ENCODE assay signal across 26 cellular contexts in genomic region chr5:44568519-44568918, GRCh38.
"Had no signal": no experiment of that assay in that cellular context is flagged by ENCODE, and none has a peak within 500 bp of the region (broad histone marks: within the 10 kb centered on the region; RNA-seq: fewer than 3 reads in every experiment).

No MANE protein-coding gene starts in this region.

- H3K79me2 ChIP-seq: hepatocyte had no signal

- H3K4me3 ChIP-seq: gastroesophageal sphincter, heart left ventricle, hepatocyte, left ventricle myocardium inferior, lower lobe of right lung, pancreas, right lobe of liver, smooth muscle cell, stomach, thyroid gland, vagina had no signal

- H3K9me3 ChIP-seq: gastroesophageal sphincter, left ventricle myocardium inferior, lower lobe of right lung, neutrophil, pancreas, right lobe of liver, stomach, thyroid gland, vagina had no signal

- H3K4me3 Mint-ChIP-seq: effector memory CD8-positive, alpha-beta T cell; natural killer cell; neural crest cell; stimulated activated effector memory CD8-positive, alpha-beta T cell treated with anti-CD3 and anti-CD28 coated beads, Interleukin-12 subunit alpha, Interleukin-12 subunit beta, amount 100 ng/mL, for 72 hours had no signal

- H3K36me3 ChIP-seq: gastroesophageal sphincter, heart left ventricle, left ventricle myocardium inferior, lower lobe of right lung, neutrophil, pancreas, right lobe of liver, stomach, thyroid gland, vagina had no signal

- H3K36me3 Mint-ChIP-seq: stimulated activated effector memory CD8-positive, alpha-beta T cell treated with anti-CD3 and anti-CD28 coated beads, Interleukin-12 subunit alpha, Interleukin-12 subunit beta, amount 100 ng/mL, for 72 hours had no signal

- H3K27ac ChIP-seq: gastroesophageal sphincter, heart left ventricle, hepatocyte, left ventricle myocardium inferior, lower lobe of right lung, neutrophil, pancreas, right lobe of liver, stomach, thyroid gland, vagina had no signal

- H3K4me2 ChIP-seq: hepatocyte, smooth muscle cell had no signal

- H3K4me1 Mint-ChIP-seq: natural killer cell; neural crest cell; stimulated activated effector memory CD8-positive, alpha-beta T cell treated with anti-CD3 and anti-CD28 coated beads, Interleukin-12 subunit alpha, Interleukin-12 subunit beta, amount 100 ng/mL, for 72 hours had no signal

- H3K27ac Mint-ChIP-seq: effector memory CD8-positive, alpha-beta T cell; natural killer cell; stimulated activated effector memory CD8-positive, alpha-beta T cell treated with anti-CD3 and anti-CD28 coated beads, Interleukin-12 subunit alpha, Interleukin-12 subunit beta, amount 100 ng/mL, for 72 hours had no signal

- FAIRE-seq: endometrium, islet of Langerhans, pancreas had no signal

- DNase-seq: cortex of kidney; effector memory CD8-positive, alpha-beta T cell; foreskin fibroblast; heart left ventricle; left colon; left ventricle myocardium inferior; lower lobe of right lung; natural killer cell; pancreas; right lobe of liver; stimulated activated CD4-positive, alpha-beta T cell treated with anti-CD3 and anti-CD28 coated beads, Interleukin-12 subunit alpha, Interleukin-12 subunit beta, amount 100 ng/mL, for 4 hours; stimulated activated CD4-positive, alpha-beta T cell treated with anti-CD3 and anti-CD28 coated beads, Interleukin-2, amount 100 ng/mL, for 24 hours; stimulated activated CD4-positive, alpha-beta T cell treated with anti-CD3 and anti-CD28 coated beads, Interleukin-4, amount 100 ng/mL, for 24 hours; stimulated activated naive CD4-positive, alpha-beta T cell treated with Interleukin-2 at 50 U/mL for 16 hours; stomach; thyroid gland; trophoblast cell had no signal

- ATAC-seq: effector memory CD8-positive, alpha-beta T cell; gastroesophageal sphincter; heart left ventricle; left colon; lower lobe of right lung; natural killer cell; pancreas; right lobe of liver; stimulated activated effector memory CD8-positive, alpha-beta T cell treated with anti-CD3 and anti-CD28 coated beads, Interleukin-12 subunit alpha, Interleukin-12 subunit beta, amount 100 ng/mL, for 72 hours had no signal

- H3K27me3 ChIP-seq: gastroesophageal sphincter, heart left ventricle, hepatocyte, neutrophil, pancreas, right lobe of liver, stomach, thyroid gland, vagina had no signal

- H2AFZ ChIP-seq: hepatocyte had no signal

- H3K4me1 ChIP-seq: gastroesophageal sphincter, left ventricle myocardium inferior, lower lobe of right lung, pancreas, right lobe of liver, stomach, thyroid gland, vagina had no signal

- H3K27me3 Mint-ChIP-seq: effector memory CD8-positive, alpha-beta T cell had no signal
